In genomic region chr10:78448994-78449418, GRCh38 we compare ENCODE assay signal across 24 cellular contexts.
"Had no signal": no experiment of that assay in that cellular context is flagged by ENCODE, and none has a peak within 500 bp of the region (broad histone marks: within the 10 kb centered on the region; RNA-seq: fewer than 3 reads in every experiment).

No MANE protein-coding gene starts in this region.

- H3K27me3 ChIP-seq: dorsolateral prefrontal cortex, stomach, thyroid gland, upper lobe of left lung, vagina had no signal

- H3K9me3 Mint-ChIP-seq: activated CD4-positive, alpha-beta memory T cell treated with anti-CD3 and anti-CD28 coated beads for 36 hours; activated CD4-positive, alpha-beta T cell treated with anti-CD3 and anti-CD28 coated beads, Interleukin-2, amount 10 ng/mL, durations not matched to agents 24 days and 14 days; mesothelial cell of epicardium; naive thymus-derived CD4-positive, alpha-beta T cell; stimulated activated naive B cell treated with anti-CD40 and anti-IgM and Interleukin-4, amounts not matched to agents 10 μg/mL and 1 μg/mL and 100 μg/mL, for 72 hours had no signal

- H3K4me3 ChIP-seq: coronary artery, dorsolateral prefrontal cortex, stomach, thyroid gland, upper lobe of left lung, vagina had no signal

- H3K27ac Mint-ChIP-seq: activated CD4-positive, alpha-beta memory T cell treated with anti-CD3 and anti-CD28 coated beads for 36 hours; activated CD4-positive, alpha-beta T cell treated with anti-CD3 and anti-CD28 coated beads, Interleukin-2, amount 10 ng/mL, durations not matched to agents 24 days and 14 days; mesothelial cell of epicardium; naive thymus-derived CD4-positive, alpha-beta T cell; stimulated activated naive B cell treated with anti-CD40 and anti-IgM and Interleukin-4, amounts not matched to agents 10 μg/mL and 1 μg/mL and 100 μg/mL, for 72 hours had no signal

- H3K36me3 ChIP-seq: brain microvascular endothelial cell, stomach, thyroid gland, upper lobe of left lung, vagina had no signal

- H3K27ac ChIP-seq: brain microvascular endothelial cell, coronary artery, dorsolateral prefrontal cortex, stomach, thyroid gland, upper lobe of left lung, vagina had no signal

- H3K4me1 Mint-ChIP-seq: activated CD4-positive, alpha-beta T cell treated with anti-CD3 and anti-CD28 coated beads, Interleukin-2, amount 10 ng/mL, durations not matched to agents 24 days and 14 days; stimulated activated naive B cell treated with anti-CD40 and anti-IgM and Interleukin-4, amounts not matched to agents 10 μg/mL and 1 μg/mL and 100 μg/mL, for 72 hours had no signal

- H3K4me1 ChIP-seq: upper lobe of left lung, vagina had no signal

- ATAC-seq: left colon; naive thymus-derived CD4-positive, alpha-beta T cell; right cardiac atrium; stimulated activated naive B cell treated with anti-CD40 and anti-IgM and Interleukin-4, amounts not matched to agents 10 μg/mL and 1 μg/mL and 100 μg/mL, for 72 hours had no signal

- H3K9me3 ChIP-seq: stomach, thyroid gland, upper lobe of left lung, vagina had no signal

- DNase-seq: activated CD4-positive, alpha-beta T cell treated with anti-CD3 and anti-CD28 coated beads, Interleukin-2, amount 10 ng/mL, durations not matched to agents 24 days and 14 days; activated CD8-positive, alpha-beta memory T cell treated with anti-CD3 and anti-CD28 coated beads, Interleukin-2, amount 50 U/mL, for 4 hours; activated gamma-delta T cell treated with Interleukin-2 at 50 U/mL for 16 hours; activated naive CD4-positive, alpha-beta T cell treated with anti-CD3 and anti-CD28 coated beads, Interleukin-2, amount 50 U/mL, for 16 hours; activated T-cell treated with anti-CD3 and anti-CD28 coated beads, Interleukin-2, amount 50 U/mL, for 1 hour; amniotic stem cell; brain microvascular endothelial cell; dorsolateral prefrontal cortex; effector memory CD4-positive, alpha-beta T cell; hippocampal formation; kidney; left colon; naive thymus-derived CD4-positive, alpha-beta T cell; right cardiac atrium; stimulated activated CD4-positive, alpha-beta T cell treated with anti-CD3 and anti-CD28 coated beads, Interleukin-15, amount 100 ng/mL, for 24 hours; stimulated activated CD4-positive, alpha-beta T cell treated with anti-CD3 and anti-CD28 coated beads, Interleukin-2, amount 100 ng/mL, for 24 hours; stimulated activated naive B cell treated with anti-CD40 and anti-IgM and Interleukin-4, amounts not matched to agents 10 μg/mL and 1 μg/mL and 100 μg/mL, for 72 hours; stomach; thyroid gland; upper lobe of left lung had no signal

- H3K4me3 Mint-ChIP-seq: activated CD4-positive, alpha-beta memory T cell treated with anti-CD3 and anti-CD28 coated beads for 36 hours; activated CD4-positive, alpha-beta T cell treated with anti-CD3 and anti-CD28 coated beads, Interleukin-2, amount 10 ng/mL, durations not matched to agents 24 days and 14 days; mesothelial cell of epicardium; naive thymus-derived CD4-positive, alpha-beta T cell; stimulated activated naive B cell treated with anti-CD40 and anti-IgM and Interleukin-4, amounts not matched to agents 10 μg/mL and 1 μg/mL and 100 μg/mL, for 72 hours had no signal

- H3K36me3 Mint-ChIP-seq: activated CD4-positive, alpha-beta memory T cell treated with anti-CD3 and anti-CD28 coated beads for 36 hours; mesothelial cell of epicardium; naive thymus-derived CD4-positive, alpha-beta T cell; stimulated activated naive B cell treated with anti-CD40 and anti-IgM and Interleukin-4, amounts not matched to agents 10 μg/mL and 1 μg/mL and 100 μg/mL, for 72 hours had no signal
